26 cellular contexts compared by ENCODE assay signal in the genomic region with DNA sequence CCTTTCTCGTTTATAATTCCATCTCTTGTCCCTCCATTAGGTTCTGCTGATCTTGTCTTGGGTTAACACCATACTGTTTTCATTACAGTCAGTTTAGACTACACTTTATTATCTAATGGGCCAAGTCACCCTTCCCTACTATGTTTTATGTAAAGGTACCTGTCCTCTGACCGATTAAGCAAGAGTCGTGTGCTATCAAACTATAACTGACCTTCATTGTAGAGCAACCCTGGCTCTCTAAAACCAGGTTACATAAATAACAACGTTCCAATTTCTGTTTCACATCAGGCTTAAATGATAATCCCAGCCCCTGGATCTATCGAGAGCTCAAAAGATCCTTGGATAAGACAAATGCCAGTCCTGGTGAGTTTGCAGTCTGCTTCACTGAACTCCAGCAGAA. TPM values are rescaled to one million over a fixed set of nuclear protein-coding genes. Genes with fewer than 3 reads are reported as not detected.
"Had no signal": no experiment of that assay in that cellular context is flagged by ENCODE, and none has a peak within 500 bp of the region (broad histone marks: within the 10 kb centered on the region; RNA-seq: fewer than 3 reads in every experiment).

No MANE protein-coding gene starts in this region.

- H3K36me3 ChIP-seq: ovary had no signal

- H3K27ac ChIP-seq: lower lobe of right lung, ovary, right atrium auricular region, skin epidermis, stomach, testis, thyroid gland, transverse colon, upper lobe of left lung, vagina had no signal

- H3K4me3 ChIP-seq: lower lobe of right lung, ovary, right atrium auricular region, skin epidermis, stomach, testis, thyroid gland, transverse colon, upper lobe of left lung, vagina had no signal

- FAIRE-seq: islet of Langerhans had no signal

- H3K4me1 Mint-ChIP-seq: nephron, neural crest cell had no signal

- H3K27me3 Mint-ChIP-seq: naive thymus-derived CD8-positive, alpha-beta T cell; stimulated activated naive B cell treated with anti-CD40 and anti-IgM and Interleukin-4, amounts not matched to agents 10 μg/mL and 1 μg/mL and 100 μg/mL, for 72 hours had no signal

- H3K4me3 Mint-ChIP-seq: immature natural killer cell; naive thymus-derived CD8-positive, alpha-beta T cell; nephron; neural crest cell; stimulated activated naive B cell treated with anti-CD40 and anti-IgM and Interleukin-4, amounts not matched to agents 10 μg/mL and 1 μg/mL and 100 μg/mL, for 72 hours had no signal

- H3K4me1 ChIP-seq: lower lobe of right lung, right atrium auricular region, stomach, testis, thyroid gland, upper lobe of left lung, vagina had no signal

- H3K9me3 ChIP-seq: lower lobe of right lung, ovary, testis, thyroid gland, transverse colon, vagina had no signal

- ATAC-seq: left ventricle myocardium superior; lower lobe of right lung; naive thymus-derived CD8-positive, alpha-beta T cell; sciatic nerve; stimulated activated naive B cell treated with anti-CD40 and anti-IgM and Interleukin-4, amounts not matched to agents 10 μg/mL and 1 μg/mL and 100 μg/mL, for 72 hours; stimulated activated naive CD8-positive, alpha-beta T cell treated with anti-CD3 and anti-CD28 coated beads, Interleukin-15, Interleukin-2, amounts not matched to agents 100 U/mL and 50 U/mL, for 24 hours had no signal

- H3K9me3 Mint-ChIP-seq: immature natural killer cell had no signal

- H3K27ac Mint-ChIP-seq: nephron; progenitor cell of endocrine pancreas; stimulated activated naive B cell treated with anti-CD40 and anti-IgM and Interleukin-4, amounts not matched to agents 10 μg/mL and 1 μg/mL and 100 μg/mL, for 72 hours had no signal

- H3K27me3 ChIP-seq: ovary, right atrium auricular region, stomach, testis, thyroid gland, transverse colon, upper lobe of left lung, vagina had no signal

- DNase-seq: hypothalamus; immature natural killer cell; left ventricle myocardium superior; lower lobe of right lung; mammary epithelial cell; mesenchymal stem cell; naive thymus-derived CD8-positive, alpha-beta T cell; nucleus accumbens; ovary; stimulated activated CD4-positive, alpha-beta T cell treated with anti-CD3 and anti-CD28 coated beads, Interleukin-4, amount 100 ng/mL, for 4 hours; stimulated activated CD8-positive, alpha-beta memory T cell treated with anti-CD3 and anti-CD28 coated beads, Interleukin-4, amount 100 ng/mL, for 48 hours; stimulated activated naive B cell treated with anti-CD40 and anti-IgM and Interleukin-4, amounts not matched to agents 10 μg/mL and 1 μg/mL and 100 μg/mL, for 72 hours; stimulated activated naive CD8-positive, alpha-beta T cell treated with anti-CD3 and anti-CD28 coated beads, Interleukin-15, Interleukin-2, amounts not matched to agents 100 U/mL and 50 U/mL, for 24 hours; stomach; testis; thyroid gland; transverse colon; upper lobe of left lung had no signal

RNA-seq across cellular contexts. Expression of a gene that starts 16.7 kb away (rescaled TPM):
- total RNA-seq: neural crest cell, progenitor cell of endocrine pancreas had no signal
